ENCODE assay signal across 22 cellular contexts in genomic region chr10:91154842-91155241, GRCh38.
A peak's percentile ranks its signal among the peaks of the same experiment; 100 is the strongest.
DNase-seq lines count a peak whose midpoint lies in the region; ATAC-seq, FAIRE-seq and TF ChIP-seq lines count a peak whose summit lies in the region.
"Had no signal": no experiment of that assay in that cellular context is flagged by ENCODE, and none has a peak within 500 bp of the region (broad histone marks: within the 10 kb centered on the region; RNA-seq: fewer than 3 reads in every experiment).

No MANE protein-coding gene starts in this region.

- H3K27me3 ChIP-seq in OCI-LY3 (ENCODE audit: low read depth, low read length) (no peaks in the 10 kb centered on the region), GM12878 (replicated peaks in 1 of 2; ENCODE audit: control insufficient read depth in 2 of 2, insufficient read depth in 2 of 2, low read length in 1 of 2) (no peaks in the 10 kb centered on the region), right atrium auricular region (no peaks in the 10 kb centered on the region)
- H3K27me3 ChIP-seq: BE2C, BLaER1 had no signal

- H3K4me2 ChIP-seq in A549 (no peak overlapping the region), OCI-LY3 (ENCODE audit: low read length) (peak overlapping the region; percentile 33), GM12878 (ENCODE audit: control insufficient read depth, insufficient read depth) (no peak overlapping the region)
- H3K4me2 ChIP-seq: BLaER1 had no signal

- H3K27ac ChIP-seq in A549 (no peak overlapping the region), OCI-LY3 (ENCODE audit: low read length) (no peak overlapping the region), GM12878 (ENCODE audit: control insufficient read depth, insufficient read depth) (no peak overlapping the region), right atrium auricular region (no peak overlapping the region)
- H3K27ac ChIP-seq: 22Rv1, BLaER1 had no signal

- SMC1A ChIA-PET in GM12878 (lab: Charles Lee; ENCODE audit: uncharacterized antibody, unreplicated experiment) = interaction anchor here (2.3 kb wide), 1 partner anchor 96 kb away, joined by 8 read pairs; no protein-coding TSS in a partner anchor

- POLR2A ChIA-PET in A549 (lab: Yijun Ruan, JAX) (no interaction called here), GM12878 (lab: Charles Lee) (no interaction called here)

- TF ChIP-seq EP300 in A549 (IDR thresholded peaks at IDR 0.05) = no peak
- no peak for TF ChIP-seq EP300 in GM12878 (IDR thresholded peaks at IDR 0.05; ENCODE audit: borderline replicate concordance in 1 of 2, control insufficient read depth in 1 of 2, low read depth in 2 of 2, low read length in 2 of 2)

- no peaks in the 10 kb centered on the region for H3K4me1 ChIP-seq in A549
- peaks cover 12% of the 10 kb centered on the region for H3K4me1 ChIP-seq in OCI-LY3 (ENCODE audit: low read length)
- no peaks in the 10 kb centered on the region for H3K4me1 ChIP-seq in GM12878 (ENCODE audit: control insufficient read depth, insufficient read depth, low read length)
- no peaks in the 10 kb centered on the region for H3K4me1 ChIP-seq in right atrium auricular region
- H3K4me1 ChIP-seq: BE2C, Caco-2 had no signal

- no TSS peak for BruUV-seq in GM12878 (replicated peaks; lab: Mats Ljungman, UMichigan)

- ATAC-seq in A549 (no peak), GM12878 (no peak; the same call in 2 of the 3 replicates), HG03175 (IDR thresholded peaks at IDR 0.05; ENCODE audit: unreplicated experiment) (no peak)

- H2AFZ ChIP-seq in OCI-LY3 (ENCODE audit: low read depth, low read length) = no peak overlapping the region
- no peak overlapping the region for H2AFZ ChIP-seq in GM12878 (ENCODE audit: control insufficient read depth, low read depth, low read length)

- no peak for TF ChIP-seq POLR2A in A549 (IDR thresholded peaks at IDR 0.05; ENCODE audit: low read length)
- no peak for TF ChIP-seq POLR2A in GM12892 (IDR thresholded peaks at IDR 0.05; ENCODE audit: low read depth, low read length)
- no peak for TF ChIP-seq POLR2A in GM12878 (IDR thresholded peaks at IDR 0.05; ENCODE audit: low read depth, low read length)

- H3K36me3 ChIP-seq in OCI-LY3 (replicated peaks; ENCODE audit: low read depth, low read length) = no peaks in the 10 kb centered on the region
- H3K36me3 ChIP-seq in GM12878 (ENCODE audit: control insufficient read depth in 2 of 2, insufficient read depth in 2 of 2, low read length in 1 of 2) = no peaks in the 10 kb centered on the region
- no peaks in the 10 kb centered on the region for H3K36me3 ChIP-seq in right atrium auricular region
- H3K36me3 ChIP-seq: BE2C, BLaER1 had no signal

- intact Hi-C loops in GM12878 (cut with micrococcal nuclease; ENCODE audit: unreplicated experiment) = no loop called here

- H3K79me2 ChIP-seq in OCI-LY3 (ENCODE audit: low read length) (no peaks in the 10 kb centered on the region), GM12878 (ENCODE audit: control insufficient read depth, insufficient read depth, low read length) (no peaks in the 10 kb centered on the region)

- WGBS in A549 (ENCODE audit: missing lambda C conversion rate) = 38% methylated on average over 2 of the region's 2 CpGs
- WGBS in GM12878 (ENCODE audit: insufficient coverage, insufficient replicate concordance, low lambda C conversion rate, missing lambda C conversion rate) = 2% methylated on average over 2 of the region's 2 CpGs

- TF ChIP-seq RAD21 in A549 (conservative IDR thresholded peaks at IDR 0.05 in 1 of 2, IDR thresholded peaks at IDR 0.05 in 1 of 2) (no peak), GM12878 (IDR thresholded peaks at IDR 0.05; ENCODE audit: insufficient read depth, low read depth, low read length) (no peak)

- CTCF ChIA-PET in A549 (lab: Yijun Ruan, JAX) = no interaction called here
- CTCF ChIA-PET in GM12878 (lab: Yijun Ruan, JAX) = interaction anchor here (0.7 to 1.0 kb wide), 2 partner anchors 16 to 96 kb away, joined by 3 read pairs; no protein-coding TSS in a partner anchor

- in situ Hi-C loops in GM12878 (cut with MboI) = no loop called here

- H3K9me3 ChIP-seq in A549 (no peaks in the 10 kb centered on the region), OCI-LY3 (ENCODE audit: insufficient read depth, low read length) (no peaks in the 10 kb centered on the region), GM12878 (replicated peaks; ENCODE audit: control insufficient read depth, insufficient read depth, low read length) (no peaks in the 10 kb centered on the region), right atrium auricular region (no peaks in the 10 kb centered on the region)
- H3K9me3 ChIP-seq: BE2C, BLaER1, Caco-2 had no signal

- H4K20me1 ChIP-seq in OCI-LY3 (ENCODE audit: insufficient read depth, low read length) = no peaks in the 10 kb centered on the region
- no peaks in the 10 kb centered on the region for H4K20me1 ChIP-seq in GM12878 (ENCODE audit: control insufficient read depth, insufficient read depth)
- H4K20me1 ChIP-seq: BLaER1 had no signal

- DNase-seq in A549 (ENCODE audit: low read depth in 1 of 2, low spot score in 1 of 2) (no peak), GM12892 (ENCODE audit: insufficient read length) (no peak), GM12878 (ENCODE audit: low read depth, low spot score) (no peak), dedifferentiated amniotic fluid mesenchymal stem cell (ENCODE audit: extremely low spot score) (no peak), NCI-H2029 treated with DMSO at 0.1 percent for 48 hours (lab: John Stamatoyannopoulos, UW) (no peak), right atrium auricular region (ENCODE audit: low spot score) (no peak)
- DNase-seq: ACHN; BE2C; C1 segment of cervical spinal cord; Caco-2; Calu3; CD4-positive, alpha-beta memory T cell; CD4-positive, CD25-positive, alpha-beta regulatory T cell; DMS79 treated with DMSO at 0.1 percent for 48 hours; GF-D8 had no signal

- FAIRE-seq in A549 (lab: Jason Lieb, UNC) (peak; percentile 70), GM12892 (lab: Jason Lieb, UNC) (peak; percentile 72), GM12878 (lab: Jason Lieb, UNC) (peak; percentile 7)
- FAIRE-seq: D721Med, G401.6, GM18507 had no signal

- H3K9ac ChIP-seq in OCI-LY3 (ENCODE audit: low read length) = no peak overlapping the region
- H3K9ac ChIP-seq in GM12878 (ENCODE audit: control insufficient read depth, insufficient read depth, low read length) = no peak overlapping the region
- H3K9ac ChIP-seq: BLaER1 had no signal

- TF ChIP-seq CTCF in A549 (IDR thresholded peaks at IDR 0.05) (no peak), OCI-LY3 (IDR thresholded peaks at IDR 0.05; ENCODE audit: low read depth, low read length) (no peak), GM12878 (IDR thresholded peaks at IDR 0.05 in 2 of 3, conservative IDR thresholded peaks at IDR 0.05 in 1 of 3; ENCODE audit: control insufficient read depth in 2 of 3, extremely low read depth in 1 of 3, insufficient read depth in 1 of 3, low read depth in 3 of 3, low read length in 3 of 3) (no peak), right atrium auricular region (IDR thresholded peaks at IDR 0.05) (no peak)

- RAD21 ChIA-PET in GM12878 (lab: Charles Lee; ENCODE audit: unreplicated experiment) = interaction anchor here (1.0 to 1.2 kb wide), 2 partner anchors 46 to 96 kb away, joined by 3 to 5 read pairs; no protein-coding TSS in a partner anchor

- no peak overlapping the region for H3K4me3 ChIP-seq in A549
- H3K4me3 ChIP-seq in OCI-LY3 (ENCODE audit: low read length) = no peak overlapping the region
- H3K4me3 ChIP-seq in GM12878 = no peak overlapping the region
- no peak overlapping the region for H3K4me3 ChIP-seq in right atrium auricular region
- H3K4me3 ChIP-seq: BLaER1 had no signal

TF ChIP-seq in A549, 52 proteins besides CTCF, POLR2A, EP300 and RAD21 (continues in another document):
- TF ChIP-seq CHD4 (IDR thresholded peaks at IDR 0.05; ENCODE audit: borderline replicate concordance) (no peak), TFCP2L1 (CRISPR knock-in tag; IDR thresholded peaks at IDR 0.05) (no peak), EHF (CRISPR knock-in tag; IDR thresholded peaks at IDR 0.05) (no peak), HES2 (IDR thresholded peaks at IDR 0.05) (no peak), MYC (IDR thresholded peaks at IDR 0.05; ENCODE audit: borderline replicate concordance, low read length) (no peak), ZC3H11A (IDR thresholded peaks at IDR 0.05) (no peak), CEBPB (IDR thresholded peaks at IDR 0.05) (no peak), KDM5A (IDR thresholded peaks at IDR 0.05) (no peak), CHD2 (IDR thresholded peaks at IDR 0.05; ENCODE audit: low read length, partially characterized antibody) (no peak), ATOH8 (CRISPR knock-in tag; IDR thresholded peaks at IDR 0.05; ENCODE audit: low read depth) (no peak)

TF ChIP-seq in GM12878, 131 proteins besides CTCF, POLR2A, EP300 and RAD21:
- TF ChIP-seq ZNF384 (IDR thresholded peaks at IDR 0.05; ENCODE audit: borderline replicate concordance, low read depth, low read length) = no peak
- peak; percentile 66 for TF ChIP-seq JUNB (IDR thresholded peaks at IDR 0.05)
- no peak for TF ChIP-seq SUZ12 (IDR thresholded peaks at IDR 0.05; ENCODE audit: unreplicated experiment)
- TF ChIP-seq NFIC (IDR thresholded peaks at IDR 0.05; ENCODE audit: low read depth, low read length) = peak; percentile 35; the same call in 1 of the 2 replicates
- no peak for TF ChIP-seq ZNF207 (IDR thresholded peaks at IDR 0.05; ENCODE audit: borderline replicate concordance)

Comparison
In these comparisons a context has a peak if more than half of its experiments do, and no peak if none do; other contexts are left out.
1. Of the 24 proteins assayed by ChIP-seq in both GM12878 and A549: peak only in GM12878: JUNB; only in A549: none; in both: none; in neither: 23.